1 cellular context compared by ENCODE assay signal in the genomic region with DNA sequence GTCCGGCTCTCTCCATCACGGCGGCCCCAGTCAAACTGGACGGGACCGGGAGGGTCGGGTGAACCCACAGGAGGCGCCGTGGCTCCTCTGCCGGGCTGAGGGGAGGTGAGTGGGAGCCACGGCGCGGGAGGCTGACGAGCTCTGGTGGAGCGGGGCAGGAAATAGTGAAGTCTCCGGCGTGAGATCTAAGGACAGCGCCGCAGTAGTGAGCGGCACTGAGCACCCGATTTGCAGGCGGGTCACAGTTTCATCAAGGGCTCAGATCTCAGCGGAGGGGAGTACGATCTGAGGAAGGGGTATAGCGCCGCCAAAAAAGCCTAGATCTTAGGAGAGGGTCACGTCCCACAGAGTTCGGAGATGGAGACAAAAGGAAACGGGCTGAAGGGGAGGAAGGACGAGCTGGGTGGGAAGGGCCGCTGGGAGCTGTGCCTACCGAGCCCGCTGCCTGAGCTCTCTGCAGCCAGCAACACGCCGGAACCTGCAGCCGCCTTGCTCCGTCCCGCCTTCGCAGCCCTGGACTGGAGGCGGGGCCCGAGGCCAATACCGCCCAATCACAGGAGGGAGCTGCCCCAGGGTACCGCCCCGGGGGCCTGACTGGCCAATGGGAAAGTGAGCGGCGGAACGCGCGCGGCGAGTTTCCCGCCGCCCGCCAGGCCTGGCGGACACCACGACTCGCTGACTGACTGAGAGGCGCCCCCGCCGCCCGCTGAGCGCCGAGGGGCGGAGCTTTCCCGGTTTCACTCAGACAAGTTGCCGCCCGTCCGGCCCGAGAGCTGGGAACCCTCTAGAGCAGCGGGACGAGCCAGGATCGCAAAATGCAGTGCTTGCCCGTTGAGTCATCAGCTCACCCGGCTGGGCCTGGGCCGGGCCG.
TF ChIP-seq lines count a peak whose summit lies in the region.

No MANE protein-coding gene starts in this region.

TF ChIP-seq in HepG2, 621 proteins besides CTCF, POLR2A, EP300 and RAD21 (continued from another document and continues in another):
- TF ChIP-seq, protein P1, sequence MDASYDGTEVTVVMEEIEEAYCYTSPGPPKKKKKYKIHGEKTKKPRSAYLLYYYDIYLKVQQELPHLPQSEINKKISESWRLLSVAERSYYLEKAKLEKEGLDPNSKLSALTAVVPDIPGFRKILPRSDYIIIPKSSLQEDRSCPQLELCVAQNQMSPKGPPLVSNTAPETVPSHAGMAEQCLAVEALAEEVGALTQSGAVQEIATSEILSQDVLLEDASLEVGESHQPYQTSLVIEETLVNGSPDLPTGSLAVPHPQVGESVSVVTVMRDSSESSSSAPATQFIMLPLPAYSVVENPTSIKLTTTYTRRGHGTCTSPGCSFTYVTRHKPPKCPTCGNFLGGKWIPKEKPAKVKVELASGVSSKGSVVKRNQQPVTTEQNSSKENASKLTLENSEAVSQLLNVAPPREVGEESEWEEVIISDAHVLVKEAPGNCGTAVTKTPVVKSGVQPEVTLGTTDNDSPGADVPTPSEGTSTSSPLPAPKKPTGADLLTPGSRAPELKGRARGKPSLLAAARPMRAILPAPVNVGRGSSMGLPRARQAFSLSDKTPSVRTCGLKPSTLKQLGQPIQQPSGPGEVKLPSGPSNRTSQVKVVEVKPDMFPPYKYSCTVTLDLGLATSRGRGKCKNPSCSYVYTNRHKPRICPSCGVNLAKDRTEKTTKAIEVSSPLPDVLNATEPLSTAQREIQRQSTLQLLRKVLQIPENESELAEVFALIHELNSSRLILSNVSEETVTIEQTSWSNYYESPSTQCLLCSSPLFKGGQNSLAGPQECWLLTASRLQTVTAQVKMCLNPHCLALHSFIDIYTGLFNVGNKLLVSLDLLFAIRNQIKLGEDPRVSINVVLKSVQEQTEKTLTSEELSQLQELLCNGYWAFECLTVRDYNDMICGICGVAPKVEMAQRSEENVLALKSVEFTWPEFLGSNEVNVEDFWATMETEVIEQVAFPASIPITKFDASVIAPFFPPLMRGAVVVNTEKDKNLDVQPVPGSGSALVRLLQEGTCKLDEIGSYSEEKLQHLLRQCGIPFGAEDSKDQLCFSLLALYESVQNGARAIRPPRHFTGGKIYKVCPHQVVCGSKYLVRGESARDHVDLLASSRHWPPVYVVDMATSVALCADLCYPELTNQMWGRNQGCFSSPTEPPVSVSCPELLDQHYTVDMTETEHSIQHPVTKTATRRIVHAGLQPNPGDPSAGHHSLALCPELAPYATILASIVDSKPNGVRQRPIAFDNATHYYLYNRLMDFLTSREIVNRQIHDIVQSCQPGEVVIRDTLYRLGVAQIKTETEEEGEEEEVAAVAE (CRISPR knock-in tag; IDR thresholded peaks at IDR 0.05; ENCODE audit: borderline replicate concordance): peak; percentile 53; the same call in 1 of the 2 replicates
- TF ChIP-seq DNMT3B (CRISPR knock-in tag; conservative IDR thresholded peaks at IDR 0.05): 0 out of 2 replicates have a peak, but pooled peaks have one; percentile 29
- TF ChIP-seq, protein P2, sequence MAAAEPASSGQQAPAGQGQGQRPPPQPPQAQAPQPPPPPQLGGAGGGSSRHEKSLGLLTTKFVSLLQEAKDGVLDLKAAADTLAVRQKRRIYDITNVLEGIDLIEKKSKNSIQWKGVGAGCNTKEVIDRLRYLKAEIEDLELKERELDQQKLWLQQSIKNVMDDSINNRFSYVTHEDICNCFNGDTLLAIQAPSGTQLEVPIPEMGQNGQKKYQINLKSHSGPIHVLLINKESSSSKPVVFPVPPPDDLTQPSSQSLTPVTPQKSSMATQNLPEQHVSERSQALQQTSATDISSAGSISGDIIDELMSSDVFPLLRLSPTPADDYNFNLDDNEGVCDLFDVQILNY (CRISPR knock-in tag; conservative IDR thresholded peaks at IDR 0.05): peak; percentile 95
- peak; percentile 63; the same call in 1 of the 2 replicates for TF ChIP-seq SP5 (CRISPR knock-in tag; IDR thresholded peaks at IDR 0.05; ENCODE audit: borderline replicate concordance, low read depth)
- TF ChIP-seq CREB1 (IDR thresholded peaks at IDR 0.05): no peak
- peak; percentile 70 for TF ChIP-seq CREB1 (CRISPR knock-in tag; IDR thresholded peaks at IDR 0.05)
- 0 out of 2 replicates have a peak, but pooled peaks have one; percentile 45 for TF ChIP-seq ZNF772 (CRISPR knock-in tag; IDR thresholded peaks at IDR 0.05)
- TF ChIP-seq CENPT (CRISPR knock-in tag; IDR thresholded peaks at IDR 0.05; ENCODE audit: low read depth): peak; percentile 27; the same call in 1 of the 2 replicates
- TF ChIP-seq ETV5 (CRISPR knock-in tag; IDR thresholded peaks at IDR 0.05; ENCODE audit: borderline replicate concordance): peak; percentile 35; the same call in 1 of the 2 replicates
- no peak for TF ChIP-seq TOPORS (CRISPR knock-in tag; IDR thresholded peaks at IDR 0.05)
- peak; percentile 77 for TF ChIP-seq ZNF230 (CRISPR knock-in tag; IDR thresholded peaks at IDR 0.05)
- TF ChIP-seq ZSCAN9 (CRISPR knock-in tag; IDR thresholded peaks at IDR 0.05; ENCODE audit: borderline replicate concordance): peak; percentile 43; the same call in 1 of the 2 replicates
- TF ChIP-seq KDM4B (CRISPR knock-in tag; IDR thresholded peaks at IDR 0.05): peak; percentile 16; the same call in 1 of the 2 replicates
- TF ChIP-seq, protein P3, sequence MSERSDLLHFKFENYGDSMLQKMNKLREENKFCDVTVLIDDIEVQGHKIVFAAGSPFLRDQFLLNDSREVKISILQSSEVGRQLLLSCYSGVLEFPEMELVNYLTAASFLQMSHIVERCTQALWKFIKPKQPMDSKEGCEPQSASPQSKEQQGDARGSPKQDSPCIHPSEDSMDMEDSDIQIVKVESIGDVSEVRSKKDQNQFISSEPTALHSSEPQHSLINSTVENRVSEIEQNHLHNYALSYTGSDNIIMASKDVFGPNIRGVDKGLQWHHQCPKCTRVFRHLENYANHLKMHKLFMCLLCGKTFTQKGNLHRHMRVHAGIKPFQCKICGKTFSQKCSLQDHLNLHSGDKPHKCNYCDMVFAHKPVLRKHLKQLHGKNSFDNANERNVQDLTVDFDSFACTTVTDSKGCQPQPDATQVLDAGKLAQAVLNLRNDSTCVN (CRISPR knock-in tag; IDR thresholded peaks at IDR 0.05; ENCODE audit: borderline replicate concordance): peak; percentile 73; the same call in 1 of the 2 replicates
- TF ChIP-seq, protein P4, sequence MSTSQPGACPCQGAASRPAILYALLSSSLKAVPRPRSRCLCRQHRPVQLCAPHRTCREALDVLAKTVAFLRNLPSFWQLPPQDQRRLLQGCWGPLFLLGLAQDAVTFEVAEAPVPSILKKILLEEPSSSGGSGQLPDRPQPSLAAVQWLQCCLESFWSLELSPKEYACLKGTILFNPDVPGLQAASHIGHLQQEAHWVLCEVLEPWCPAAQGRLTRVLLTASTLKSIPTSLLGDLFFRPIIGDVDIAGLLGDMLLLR (CRISPR knock-in tag; IDR thresholded peaks at IDR 0.05): peak; percentile 52; the same call in 1 of the 2 replicates
- no peak for TF ChIP-seq SIX4 (CRISPR knock-in tag; IDR thresholded peaks at IDR 0.05)
- TF ChIP-seq, protein P5, sequence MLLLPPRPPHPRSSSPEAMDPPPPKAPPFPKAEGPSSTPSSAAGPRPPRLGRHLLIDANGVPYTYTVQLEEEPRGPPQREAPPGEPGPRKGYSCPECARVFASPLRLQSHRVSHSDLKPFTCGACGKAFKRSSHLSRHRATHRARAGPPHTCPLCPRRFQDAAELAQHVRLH (CRISPR knock-in tag; IDR thresholded peaks at IDR 0.05; ENCODE audit: borderline replicate concordance, low read depth): peak; percentile 28; the same call in 1 of the 2 replicates
- TF ChIP-seq TEAD3 (CRISPR knock-in tag; optimal IDR thresholded peaks at IDR 0.05; ENCODE audit: borderline replicate concordance): peak; percentile 22
- no peak for TF ChIP-seq MTF1 (CRISPR knock-in tag; IDR thresholded peaks at IDR 0.05)
- TF ChIP-seq SAP130 (CRISPR knock-in tag; IDR thresholded peaks at IDR 0.05; ENCODE audit: low read depth): peak; percentile 80
- TF ChIP-seq, protein P6, sequence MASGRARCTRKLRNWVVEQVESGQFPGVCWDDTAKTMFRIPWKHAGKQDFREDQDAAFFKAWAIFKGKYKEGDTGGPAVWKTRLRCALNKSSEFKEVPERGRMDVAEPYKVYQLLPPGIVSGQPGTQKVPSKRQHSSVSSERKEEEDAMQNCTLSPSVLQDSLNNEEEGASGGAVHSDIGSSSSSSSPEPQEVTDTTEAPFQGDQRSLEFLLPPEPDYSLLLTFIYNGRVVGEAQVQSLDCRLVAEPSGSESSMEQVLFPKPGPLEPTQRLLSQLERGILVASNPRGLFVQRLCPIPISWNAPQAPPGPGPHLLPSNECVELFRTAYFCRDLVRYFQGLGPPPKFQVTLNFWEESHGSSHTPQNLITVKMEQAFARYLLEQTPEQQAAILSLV (CRISPR knock-in tag; IDR thresholded peaks at IDR 0.05; ENCODE audit: borderline replicate concordance): peak; percentile 92
- TF ChIP-seq KLF12 (CRISPR knock-in tag; IDR thresholded peaks at IDR 0.05; ENCODE audit: borderline replicate concordance): peak; percentile 60; the same call in 1 of the 2 replicates
- TF ChIP-seq ATF7 (IDR thresholded peaks at IDR 0.05): no peak
- peak; percentile 9; the same call in 1 of the 2 replicates for TF ChIP-seq ATF7 (CRISPR knock-in tag; IDR thresholded peaks at IDR 0.05)
- TF ChIP-seq, protein P7, sequence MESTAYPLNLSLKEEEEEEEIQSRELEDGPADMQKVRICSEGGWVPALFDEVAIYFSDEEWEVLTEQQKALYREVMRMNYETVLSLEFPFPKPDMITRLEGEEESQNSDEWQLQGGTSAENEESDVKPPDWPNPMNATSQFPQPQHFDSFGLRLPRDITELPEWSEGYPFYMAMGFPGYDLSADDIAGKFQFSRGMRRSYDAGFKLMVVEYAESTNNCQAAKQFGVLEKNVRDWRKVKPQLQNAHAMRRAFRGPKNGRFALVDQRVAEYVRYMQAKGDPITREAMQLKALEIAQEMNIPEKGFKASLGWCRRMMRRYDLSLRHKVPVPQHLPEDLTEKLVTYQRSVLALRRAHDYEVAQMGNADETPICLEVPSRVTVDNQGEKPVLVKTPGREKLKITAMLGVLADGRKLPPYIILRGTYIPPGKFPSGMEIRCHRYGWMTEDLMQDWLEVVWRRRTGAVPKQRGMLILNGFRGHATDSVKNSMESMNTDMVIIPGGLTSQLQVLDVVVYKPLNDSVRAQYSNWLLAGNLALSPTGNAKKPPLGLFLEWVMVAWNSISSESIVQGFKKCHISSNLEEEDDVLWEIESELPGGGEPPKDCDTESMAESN (CRISPR knock-in tag; conservative IDR thresholded peaks at IDR 0.05): peak; percentile 66; the same call in 1 of the 2 replicates
- TF ChIP-seq NCOA2 (CRISPR knock-in tag; IDR thresholded peaks at IDR 0.05): peak; percentile 12; the same call in 1 of the 2 replicates
- TF ChIP-seq ZNF225 (CRISPR knock-in tag; IDR thresholded peaks at IDR 0.05): no peak
- peak; percentile 34 for TF ChIP-seq AGO1 (IDR thresholded peaks at IDR 0.05; ENCODE audit: low read depth, low read length, poor library complexity, severe bottlenecking)
- TF ChIP-seq ZNF607 (CRISPR knock-in tag; IDR thresholded peaks at IDR 0.05; ENCODE audit: borderline replicate concordance): peak; percentile 40; the same call in 1 of the 2 replicates
- TF ChIP-seq ZMAT3 (CRISPR knock-in tag; conservative IDR thresholded peaks at IDR 0.05): 0 out of 2 replicates have a peak, but pooled peaks have one; percentile 66
- TF ChIP-seq KAT7 (CRISPR knock-in tag; IDR thresholded peaks at IDR 0.05; ENCODE audit: borderline replicate concordance): peak; percentile 57; the same call in 1 of the 2 replicates
- TF ChIP-seq, protein P8, sequence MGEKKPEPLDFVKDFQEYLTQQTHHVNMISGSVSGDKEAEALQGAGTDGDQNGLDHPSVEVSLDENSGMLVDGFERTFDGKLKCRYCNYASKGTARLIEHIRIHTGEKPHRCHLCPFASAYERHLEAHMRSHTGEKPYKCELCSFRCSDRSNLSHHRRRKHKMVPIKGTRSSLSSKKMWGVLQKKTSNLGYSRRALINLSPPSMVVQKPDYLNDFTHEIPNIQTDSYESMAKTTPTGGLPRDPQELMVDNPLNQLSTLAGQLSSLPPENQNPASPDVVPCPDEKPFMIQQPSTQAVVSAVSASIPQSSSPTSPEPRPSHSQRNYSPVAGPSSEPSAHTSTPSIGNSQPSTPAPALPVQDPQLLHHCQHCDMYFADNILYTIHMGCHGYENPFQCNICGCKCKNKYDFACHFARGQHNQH (CRISPR knock-in tag; IDR thresholded peaks at IDR 0.05): peak; percentile 33; the same call in 1 of the 2 replicates
- 0 out of 2 replicates have a peak, but pooled peaks have one; percentile 44 for TF ChIP-seq ZNF510 (CRISPR knock-in tag; IDR thresholded peaks at IDR 0.05; ENCODE audit: low read depth)
- TF ChIP-seq, protein P9, sequence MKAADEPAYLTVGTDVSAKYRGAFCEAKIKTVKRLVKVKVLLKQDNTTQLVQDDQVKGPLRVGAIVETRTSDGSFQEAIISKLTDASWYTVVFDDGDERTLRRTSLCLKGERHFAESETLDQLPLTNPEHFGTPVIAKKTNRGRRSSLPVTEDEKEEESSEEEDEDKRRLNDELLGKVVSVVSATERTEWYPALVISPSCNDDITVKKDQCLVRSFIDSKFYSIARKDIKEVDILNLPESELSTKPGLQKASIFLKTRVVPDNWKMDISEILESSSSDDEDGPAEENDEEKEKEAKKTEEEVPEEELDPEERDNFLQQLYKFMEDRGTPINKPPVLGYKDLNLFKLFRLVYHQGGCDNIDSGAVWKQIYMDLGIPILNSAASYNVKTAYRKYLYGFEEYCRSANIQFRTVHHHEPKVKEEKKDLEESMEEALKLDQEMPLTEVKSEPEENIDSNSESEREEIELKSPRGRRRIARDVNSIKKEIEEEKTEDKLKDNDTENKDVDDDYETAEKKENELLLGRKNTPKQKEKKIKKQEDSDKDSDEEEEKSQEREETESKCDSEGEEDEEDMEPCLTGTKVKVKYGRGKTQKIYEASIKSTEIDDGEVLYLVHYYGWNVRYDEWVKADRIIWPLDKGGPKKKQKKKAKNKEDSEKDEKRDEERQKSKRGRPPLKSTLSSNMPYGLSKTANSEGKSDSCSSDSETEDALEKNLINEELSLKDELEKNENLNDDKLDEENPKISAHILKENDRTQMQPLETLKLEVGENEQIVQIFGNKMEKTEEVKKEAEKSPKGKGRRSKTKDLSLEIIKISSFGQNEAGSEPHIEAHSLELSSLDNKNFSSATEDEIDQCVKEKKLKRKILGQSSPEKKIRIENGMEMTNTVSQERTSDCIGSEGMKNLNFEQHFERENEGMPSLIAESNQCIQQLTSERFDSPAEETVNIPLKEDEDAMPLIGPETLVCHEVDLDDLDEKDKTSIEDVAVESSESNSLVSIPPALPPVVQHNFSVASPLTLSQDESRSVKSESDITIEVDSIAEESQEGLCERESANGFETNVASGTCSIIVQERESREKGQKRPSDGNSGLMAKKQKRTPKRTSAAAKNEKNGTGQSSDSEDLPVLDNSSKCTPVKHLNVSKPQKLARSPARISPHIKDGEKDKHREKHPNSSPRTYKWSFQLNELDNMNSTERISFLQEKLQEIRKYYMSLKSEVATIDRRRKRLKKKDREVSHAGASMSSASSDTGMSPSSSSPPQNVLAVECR (CRISPR knock-in tag; IDR thresholded peaks at IDR 0.05; ENCODE audit: borderline replicate concordance): peak; percentile 81; the same call in 1 of the 2 replicates
- no peak for TF ChIP-seq ZNF720 (CRISPR knock-in tag; IDR thresholded peaks at IDR 0.05)
- peak; percentile 26; the same call in 1 of the 2 replicates for TF ChIP-seq SOX5 (CRISPR knock-in tag; IDR thresholded peaks at IDR 0.05; ENCODE audit: borderline replicate concordance)
- peak; percentile 49; the same call in 1 of the 2 replicates for TF ChIP-seq ARID2 (CRISPR knock-in tag; IDR thresholded peaks at IDR 0.05; ENCODE audit: borderline replicate concordance)
- TF ChIP-seq KDM5A (IDR thresholded peaks at IDR 0.05; ENCODE audit: borderline replicate concordance, low read length): no peak
- TF ChIP-seq ZFP37 (CRISPR knock-in tag; IDR thresholded peaks at IDR 0.05; ENCODE audit: borderline replicate concordance): no peak
- TF ChIP-seq MAZ (IDR thresholded peaks at IDR 0.05; ENCODE audit: borderline replicate concordance, low read depth, low read length): peak; percentile 55; the same call in 1 of the 2 replicates
- peak; percentile 83 for TF ChIP-seq MAZ (CRISPR knock-in tag; IDR thresholded peaks at IDR 0.05; ENCODE audit: low read depth)
- TF ChIP-seq ZFP90 (CRISPR knock-in tag; IDR thresholded peaks at IDR 0.05; ENCODE audit: borderline replicate concordance): peak; percentile 73; the same call in 1 of the 2 replicates
- TF ChIP-seq NFIC (IDR thresholded peaks at IDR 0.05; ENCODE audit: low read length): no peak
